ENCODE assay signal across 19 cellular contexts in the genomic region with DNA sequence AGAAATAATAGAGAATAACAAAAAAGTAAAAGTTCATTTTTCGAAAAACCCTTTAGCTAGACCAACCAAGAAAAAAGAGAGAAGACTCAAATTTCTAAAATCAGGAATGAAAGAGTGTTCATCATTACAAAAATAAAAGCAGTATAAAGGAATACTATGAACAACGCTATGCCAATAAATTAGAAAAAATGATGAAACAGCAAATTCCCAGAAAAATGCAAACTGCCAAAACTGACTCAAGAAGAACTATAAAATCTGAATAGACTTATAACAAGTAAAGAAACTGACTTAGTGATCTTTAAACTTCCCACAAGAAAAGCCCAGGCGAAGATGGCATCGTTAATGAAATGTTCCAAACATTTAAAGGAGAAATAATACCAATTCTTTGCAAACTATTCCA. TPM values are rescaled to one million over a fixed set of nuclear protein-coding genes. Genes with fewer than 3 reads are reported as not detected.
A peak's percentile ranks its signal among the peaks of the same experiment; 100 is the strongest.
DNase-seq lines count a peak whose midpoint lies in the region; ATAC-seq, FAIRE-seq and TF ChIP-seq lines count a peak whose summit lies in the region.
"Had no signal": no experiment of that assay in that cellular context is flagged by ENCODE, and none has a peak within 500 bp of the region (broad histone marks: within the 10 kb centered on the region; RNA-seq: fewer than 3 reads in every experiment).

No MANE protein-coding gene starts in this region.

- H3K4ac ChIP-seq in IMR-90 (ENCODE audit: low read depth, low read length): no peak overlapping the region

- TF ChIP-seq EP300 in K562 (IDR thresholded peaks at IDR 0.05; ENCODE audit: low read length): no peak

- no peak overlapping the region for H3K14ac ChIP-seq in IMR-90 (replicated peaks; ENCODE audit: low read depth, low read length)

- H3K4me1 ChIP-seq in IMR-90 (ENCODE audit: control insufficient read depth, insufficient read depth, low read length) (no peaks in the 10 kb centered on the region), K562 (replicated peaks in 1 of 2; ENCODE audit: control insufficient read depth in 2 of 2, insufficient read depth in 2 of 2, low read length in 2 of 2) (no peaks in the 10 kb centered on the region), kidney (ENCODE audit: control insufficient read depth in 1 of 2, insufficient read depth in 1 of 2, low read depth in 1 of 2, low read length in 2 of 2) (no peaks in the 10 kb centered on the region)
- H3K4me1 ChIP-seq: BLaER1 had no signal

- intact Hi-C loops in IMR-90 (cut with micrococcal nuclease) (no loop called here), K562 (cut with micrococcal nuclease) (no loop called here), kidney (cut with DNase I) (no loop called here)

- in situ Hi-C loops in IMR-90 (cut with MboI; ENCODE audit: low sequenced_read_pairs): no loop called here
- in situ Hi-C loops in K562 (cut with MboI): no loop called here

- no CpG with 5 or more reads among the region's 4 CpGs for WGBS in IMR-90 (ENCODE audit: extremely low coverage in 2 of 2, insufficient read length in 1 of 2), 2 experiments
- 6% methylated on average over 4 of the region's 4 CpGs for WGBS in K562 (ENCODE audit: insufficient coverage, low coverage, missing lambda C conversion rate)

- H2BK20ac ChIP-seq in IMR-90 (ENCODE audit: low read depth, low read length): no peak overlapping the region

- H4K91ac ChIP-seq in IMR-90 (ENCODE audit: insufficient read depth, low read depth, low read length): no peak overlapping the region

- H3K27me3 ChIP-seq in IMR-90 (ENCODE audit: control insufficient read depth, insufficient read depth, low read length): peaks cover 6% of the 10 kb centered on the region
- H3K27me3 ChIP-seq in K562 (ENCODE audit: control insufficient read depth in 2 of 2, insufficient read depth in 2 of 2, low read length in 2 of 2): peaks cover 0 to 7% of the 10 kb centered on the region in 2 experiments; a peak in 2 of 5 replicates

- no peak for TF ChIP-seq RAD21 in IMR-90 (IDR thresholded peaks at IDR 0.05; ENCODE audit: low read length)
- TF ChIP-seq RAD21 in K562 (CRISPR knock-in tag; conservative IDR thresholded peaks at IDR 0.05 in 1 of 2, IDR thresholded peaks at IDR 0.05 in 1 of 2): no peak

- H4K8ac ChIP-seq in IMR-90 (ENCODE audit: low read depth in 2 of 2, low read length in 2 of 2): no peak overlapping the region

- no peaks in the 10 kb centered on the region for H3K9me1 ChIP-seq in IMR-90 (ENCODE audit: insufficient read depth, low read length)
- H3K9me1 ChIP-seq in K562 (ENCODE audit: control insufficient read depth, insufficient read depth, low read length): no peaks in the 10 kb centered on the region

- H3K4me2 ChIP-seq in IMR-90 (ENCODE audit: low read depth, low read length) (no peak overlapping the region), K562 (ENCODE audit: insufficient read depth, low read length) (no peak overlapping the region)
- H3K4me2 ChIP-seq: BLaER1, KMS-11 had no signal

- no peak overlapping the region for H3K27ac ChIP-seq in IMR-90 (ENCODE audit: insufficient read depth, low read length)
- H3K27ac ChIP-seq in K562 (ENCODE audit: extremely low read depth, low read depth, low read length): no peak overlapping the region
- H3K27ac ChIP-seq in kidney (ENCODE audit: low read depth in 2 of 2, low read length in 2 of 2): no peak overlapping the region
- H3K27ac ChIP-seq: BLaER1, GM23248, HL-60, KMS-11 had no signal

- no peak overlapping the region for H3K9ac ChIP-seq in IMR-90 (ENCODE audit: low read depth, low read length)
- no peak overlapping the region for H3K9ac ChIP-seq in K562 (ENCODE audit: insufficient read depth in 1 of 2, low read depth in 2 of 2, low read length in 2 of 2)
- H3K9ac ChIP-seq in kidney (ENCODE audit: low read length in 2 of 2): no peak overlapping the region
- H3K9ac ChIP-seq: BLaER1, GM23248, KMS-11 had no signal

- no peak overlapping the region for H3K18ac ChIP-seq in IMR-90 (ENCODE audit: low read depth, low read length)

- no peak overlapping the region for H2BK5ac ChIP-seq in IMR-90 (ENCODE audit: low read depth, low read length, poor library complexity, severe bottlenecking)

- TF ChIP-seq CTCF in IMR-90 (conservative IDR thresholded peaks at IDR 0.05; ENCODE audit: low read depth, low read length) (no peak), K562 (IDR thresholded peaks at IDR 0.05 in 2 of 3, conservative IDR thresholded peaks at IDR 0.05 in 1 of 3; ENCODE audit: insufficient read depth in 2 of 3, low read depth in 1 of 3, low read length in 3 of 3) (no peak), kidney (IDR thresholded peaks at IDR 0.05; ENCODE audit: borderline replicate concordance, extremely low read depth, insufficient read depth) (no peak)

- no TSS peak for BruUV-seq in IMR-90 (replicated peaks; lab: Mats Ljungman, UMichigan)
- no TSS peak for BruUV-seq in K562 (replicated peaks; lab: Mats Ljungman, UMichigan)

- no peaks in the 10 kb centered on the region for H3K79me2 ChIP-seq in K562 (ENCODE audit: control insufficient read depth, insufficient read depth, low read length)

- no peak for DNase-seq in IMR-90
- no peak for DNase-seq in K562 (ENCODE audit: extremely low read depth in 1 of 4, low spot score in 3 of 4)
- no peak for DNase-seq in kidney
- no peak for DNase-seq in HPDE6-E6E7 (ENCODE audit: extremely low spot score)
- no peak for DNase-seq in H4 (ENCODE audit: low spot score)
- DNase-seq: CD4-positive, alpha-beta memory T cell; DMS153; GDM1; GM23248; HCEC 1CT had no signal

- POLR2A ChIA-PET in IMR-90 (lab: Charles Lee; ENCODE audit: unreplicated experiment) (no interaction called here), K562 (lab: Yijun Ruan, JAX) (interaction anchor here (0.6 kb wide), 1 partner anchor 35 kb away, joined by 3 read pairs; no protein-coding TSS in a partner anchor)

- H2AFZ ChIP-seq in IMR-90 (replicated peaks; ENCODE audit: low read length, poor library complexity) (no peak overlapping the region), K562 (ENCODE audit: low read depth, low read length) (no peak overlapping the region)
- H2AFZ ChIP-seq: GM23248 had no signal

- H2AK9ac ChIP-seq in IMR-90 (replicated peaks; ENCODE audit: low read depth, low read length, poor library complexity): no peak overlapping the region

- H4K5ac ChIP-seq in IMR-90 (ENCODE audit: low read depth, low read length): no peak overlapping the region

- no peak overlapping the region for H3K23ac ChIP-seq in IMR-90 (ENCODE audit: low read depth, low read length)

- dilution Hi-C loops in IMR-90 (cut with HindIII; ENCODE audit: low sequenced_read_pairs, unreplicated experiment): no loop called here

- no peak for TF ChIP-seq POLR2A in IMR-90 (IDR thresholded peaks at IDR 0.05; ENCODE audit: low read depth, low read length)
- no peak for TF ChIP-seq POLR2A in K562 (conservative IDR thresholded peaks at IDR 0.05)

- H3K9me3 ChIP-seq in IMR-90 (ENCODE audit: control insufficient read depth, insufficient read depth, low read length): peaks cover 3% of the 10 kb centered on the region; the same call in 1 of the 2 replicates
- no peaks in the 10 kb centered on the region for H3K9me3 ChIP-seq in K562 (replicated peaks; ENCODE audit: control insufficient read depth, insufficient read depth, low read depth, low read length)
- no peaks in the 10 kb centered on the region for H3K9me3 ChIP-seq in kidney (ENCODE audit: control insufficient read depth in 1 of 2, low read length in 2 of 2)
- H3K9me3 ChIP-seq: BLaER1 had no signal

- FAIRE-seq in K562 (lab: Jason Lieb, UNC) (no peak), kidney (lab: Jason Lieb, UNC) (peak; percentile 80)
- FAIRE-seq: H54, HTR-8/SVneo had no signal

- no peak overlapping the region for H3K56ac ChIP-seq in IMR-90 (ENCODE audit: extremely low read depth, insufficient read depth, low read length)

- H2BK120ac ChIP-seq in IMR-90 (ENCODE audit: low read depth, low read length): no peak overlapping the region

- H2BK15ac ChIP-seq in IMR-90 (ENCODE audit: low read depth, low read length): no peak overlapping the region

- H3K36me3 ChIP-seq in IMR-90 (ENCODE audit: control insufficient read depth, insufficient read depth, low read length) (no peaks in the 10 kb centered on the region), K562 (ENCODE audit: control insufficient read depth, insufficient read depth, low read length) (no peaks in the 10 kb centered on the region), kidney (ENCODE audit: control insufficient read depth in 1 of 2, insufficient read depth in 2 of 2, low read length in 2 of 2) (no peaks in the 10 kb centered on the region)
- H3K36me3 ChIP-seq: BLaER1 had no signal

- H3K79me1 ChIP-seq in IMR-90 (ENCODE audit: low read depth in 1 of 2, low read length in 2 of 2): no peaks in the 10 kb centered on the region

- ATAC-seq in IMR-90 (ENCODE audit: low read depth): no peak
- ATAC-seq in K562: no peak
- no peak for ATAC-seq in GM21723 (IDR thresholded peaks at IDR 0.05; ENCODE audit: unreplicated experiment)

- no peak overlapping the region for H2AK5ac ChIP-seq in IMR-90 (ENCODE audit: low read depth, low read length)

- CTCF ChIA-PET in IMR-90 (lab: Yijun Ruan, JAX): no interaction called here
- CTCF ChIA-PET in K562 (lab: Yijun Ruan, JAX; ENCODE audit: low intra/inter-chr PET ratio): no interaction called here

- H4K20me1 ChIP-seq in IMR-90 (ENCODE audit: insufficient read depth, low read length) (no peaks in the 10 kb centered on the region), K562 (replicated peaks; ENCODE audit: control insufficient read depth, insufficient read depth, low read length) (no peaks in the 10 kb centered on the region)
- H4K20me1 ChIP-seq: BLaER1 had no signal

- H3K4me3 ChIP-seq in IMR-90 (ENCODE audit: insufficient read depth, low read depth, low read length) (no peak overlapping the region), K562 (no peak overlapping the region), kidney (ENCODE audit: low read length in 2 of 2) (no peak overlapping the region)
- H3K4me3 ChIP-seq: BLaER1, GM23248 had no signal

RNA-seq across cellular contexts. Expression of a gene that starts 3.1 kb away (rescaled TPM):
- total RNA-seq in IMR-90 (2012; rRNA removed) (not detected in 2 replicates), K562 (2014; rRNA removed) (not detected in 2 replicates), K562 (2014; rRNA removed; fragmentation: Illumina TruSeq; extraction: Trizol) (not detected in 2 replicates), K562 (2015; rRNA removed; fragmentation: Illumina TruSeq; extraction: Trizol) (not detected in 2 replicates), K562 (2021) (not detected in 2 replicates), kidney (not detected)
- polyA plus RNA-seq in IMR-90 (2012; rRNA removed) (not detected in 2 replicates), K562 (2011; rRNA removed) (not detected in 2 replicates), K562 (2014; fragmentation: Illumina TruSeq; extraction: Trizol) (not detected in 2 replicates), K562 (2014; fragmentation: Nextera tagmentation; extraction: Ambion mirVana) (not detected), K562 (2014; rRNA removed) (not detected in 2 replicates), kidney (ENCODE audit: insufficient read depth, low read depth, low replicate concordance) (not detected)
- polyA plus RNA-seq in IMR-90 (2012; cell fraction: cytosol; rRNA removed): not detected in 2 replicates
- not detected in 2 replicates for polyA plus RNA-seq in IMR-90 (2012; cell fraction: nucleus; rRNA removed; ENCODE audit: low replicate concordance)
- total RNA-seq in K562 (2011; cell fraction: chromatin; rRNA removed; ENCODE audit: low replicate concordance): not detected in 2 replicates
- total RNA-seq in K562 (2011; cell fraction: nucleolus; rRNA removed): not detected in 2 replicates
- not detected in 2 replicates for total RNA-seq in K562 (2011; cell fraction: nucleoplasm; rRNA removed)
- polyA plus RNA-seq in K562 (2011; cell fraction: cytosol; rRNA removed): not detected in 2 replicates
- not detected in 2 replicates for polyA plus RNA-seq in K562 (2011; cell fraction: nucleus; rRNA removed)
- not detected in 2 replicates for polyA plus RNA-seq in K562 (2012)
- not detected in 2 replicates for polyA minus RNA-seq in K562 (2011; rRNA and poly(A)+ RNA removed)
- not detected in 2 replicates for polyA minus RNA-seq in K562 (2011; cell fraction: cytosol; rRNA and poly(A)+ RNA removed)
- not detected in 2 replicates for polyA minus RNA-seq in K562 (2011; cell fraction: nucleus; rRNA and poly(A)+ RNA removed)
- not detected in 2 replicates for total RNA-seq in H4 (2014; rRNA removed; shearing (Covaris generic))
- total RNA-seq: CD4-positive, alpha-beta memory T cell; Daoy; GM23248 had no signal
- polyA plus RNA-seq: AG04450; CD14-positive monocyte; CD4-positive, alpha-beta memory T cell; GM23248 had no signal
